Comparison of ENCODE assay signal across 1 cellular context in genomic region chr22:19663821-19664325, GRCh38.
TF ChIP-seq lines count a peak whose summit lies in the region.

No MANE protein-coding gene starts in this region.

TF ChIP-seq in SK-N-SH treated with all-trans-retinoic acid at 6 μM for 48 hours, 23 proteins besides CTCF, POLR2A, EP300 and RAD21 (continued from another document):
- TF ChIP-seq TSHZ2 (CRISPR knock-in tag; IDR thresholded peaks at IDR 0.05), result no peak
- no peak for TF ChIP-seq TCF4 (CRISPR knock-in tag; IDR thresholded peaks at IDR 0.05; ENCODE audit: borderline replicate concordance)
